ENCODE assay signal across 1 cellular context in genomic region chr17:16107165-16107770, GRCh38.
TF ChIP-seq lines count a peak whose summit lies in the region.

No MANE protein-coding gene starts in this region.

TF ChIP-seq in HepG2, 621 proteins besides CTCF, POLR2A, EP300 and RAD21 (continued from another document):
- no peak for TF ChIP-seq BATF2 (CRISPR knock-in tag; IDR thresholded peaks at IDR 0.05)
- TF ChIP-seq WIZ (CRISPR knock-in tag; IDR thresholded peaks at IDR 0.05): no peak
- no peak for TF ChIP-seq ZNF629 (CRISPR knock-in tag; conservative IDR thresholded peaks at IDR 0.05)
- TF ChIP-seq ZNF639 (CRISPR knock-in tag; conservative IDR thresholded peaks at IDR 0.05): no peak
- TF ChIP-seq SIX4 (CRISPR knock-in tag; IDR thresholded peaks at IDR 0.05): no peak
- no peak for TF ChIP-seq CERS6 (CRISPR knock-in tag; IDR thresholded peaks at IDR 0.05)
- no peak for TF ChIP-seq ZNF263 (CRISPR knock-in tag; IDR thresholded peaks at IDR 0.05)
- TF ChIP-seq GATAD1 (CRISPR knock-in tag; IDR thresholded peaks at IDR 0.05): no peak
- TF ChIP-seq, protein P1, sequence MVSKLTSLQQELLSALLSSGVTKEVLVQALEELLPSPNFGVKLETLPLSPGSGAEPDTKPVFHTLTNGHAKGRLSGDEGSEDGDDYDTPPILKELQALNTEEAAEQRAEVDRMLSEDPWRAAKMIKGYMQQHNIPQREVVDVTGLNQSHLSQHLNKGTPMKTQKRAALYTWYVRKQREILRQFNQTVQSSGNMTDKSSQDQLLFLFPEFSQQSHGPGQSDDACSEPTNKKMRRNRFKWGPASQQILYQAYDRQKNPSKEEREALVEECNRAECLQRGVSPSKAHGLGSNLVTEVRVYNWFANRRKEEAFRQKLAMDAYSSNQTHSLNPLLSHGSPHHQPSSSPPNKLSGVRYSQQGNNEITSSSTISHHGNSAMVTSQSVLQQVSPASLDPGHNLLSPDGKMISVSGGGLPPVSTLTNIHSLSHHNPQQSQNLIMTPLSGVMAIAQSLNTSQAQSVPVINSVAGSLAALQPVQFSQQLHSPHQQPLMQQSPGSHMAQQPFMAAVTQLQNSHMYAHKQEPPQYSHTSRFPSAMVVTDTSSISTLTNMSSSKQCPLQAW (CRISPR knock-in tag; IDR thresholded peaks at IDR 0.05): no peak
- TF ChIP-seq REL (CRISPR knock-in tag; conservative IDR thresholded peaks at IDR 0.05): no peak
- TF ChIP-seq ZNF597 (CRISPR knock-in tag; IDR thresholded peaks at IDR 0.05): no peak
- TF ChIP-seq NFRKB (IDR thresholded peaks at IDR 0.05): no peak
- TF ChIP-seq SKI (IDR thresholded peaks at IDR 0.05; ENCODE audit: partially characterized antibody): no peak
